In genomic region chr13:27569405-27569804, GRCh38 we compare ENCODE assay signal across 1 cellular context.
TF ChIP-seq lines count a peak whose summit lies in the region.

No MANE protein-coding gene starts in this region.

TF ChIP-seq in GM12878, 131 proteins besides CTCF, POLR2A, EP300 and RAD21 (continued from another document and continues in another):
- TF ChIP-seq CUX1 (IDR thresholded peaks at IDR 0.05; ENCODE audit: insufficient replicate concordance, low read depth, low read length) (no peak), CEBPZ (IDR thresholded peaks at IDR 0.05; ENCODE audit: low read depth, low read length) (no peak), MYB (IDR thresholded peaks at IDR 0.05; ENCODE audit: borderline replicate concordance, low read depth, low read length) (no peak), MTA2 (IDR thresholded peaks at IDR 0.05; ENCODE audit: low read depth) (peak; percentile 96), LARP7 (IDR thresholded peaks at IDR 0.05) (no peak), BCL3 (IDR thresholded peaks at IDR 0.05; ENCODE audit: borderline replicate concordance, insufficient read depth, low read depth, low read length, poor library complexity, severe bottlenecking) (no peak), MXI1 (IDR thresholded peaks at IDR 0.05; ENCODE audit: low read depth, low read length) (no peak), ETV6 (conservative IDR thresholded peaks at IDR 0.05 in 1 of 2, IDR thresholded peaks at IDR 0.05 in 1 of 2; ENCODE audit: borderline replicate concordance in 1 of 2, low read depth in 1 of 2) (no peak), POU2F2 (IDR thresholded peaks at IDR 0.05; ENCODE audit: borderline replicate concordance, low read depth, low read length) (no peak; the same call in 2 of the 3 replicates), TCF3 (IDR thresholded peaks at IDR 0.05; ENCODE audit: borderline replicate concordance, insufficient read depth, low read depth, low read length) (no peak), ZBED1 (IDR thresholded peaks at IDR 0.05; ENCODE audit: borderline replicate concordance) (no peak), NR2C2 (IDR thresholded peaks at IDR 0.05; ENCODE audit: borderline replicate concordance, control insufficient read depth, insufficient read length, low read depth) (no peak), TCF12 (IDR thresholded peaks at IDR 0.05; ENCODE audit: low read depth, low read length) (no peak), RBBP5 (conservative IDR thresholded peaks at IDR 0.05) (no peak), FOS (IDR thresholded peaks at IDR 0.05; ENCODE audit: borderline replicate concordance, extremely low read depth, insufficient read length) (no peak), ZBTB4 (CRISPR knock-in tag; IDR thresholded peaks at IDR 0.05) (no peak), SUPT20H (IDR thresholded peaks at IDR 0.05; ENCODE audit: borderline replicate concordance, control insufficient read depth, low read depth, low read length) (no peak), MEF2B (IDR thresholded peaks at IDR 0.05; ENCODE audit: partially characterized antibody, poor library complexity, severe bottlenecking) (no peak), SUZ12 (IDR thresholded peaks at IDR 0.05; ENCODE audit: unreplicated experiment) (no peak), SMAD1 (IDR thresholded peaks at IDR 0.05; ENCODE audit: low read depth, partially characterized antibody) (no peak), PRDM15 (CRISPR knock-in tag; IDR thresholded peaks at IDR 0.05) (no peak), REST (IDR thresholded peaks at IDR 0.05; ENCODE audit: low read depth, low read length) (no peak), ASH2L (IDR thresholded peaks at IDR 0.05; ENCODE audit: borderline replicate concordance, low read depth) (no peak), BCLAF1 (IDR thresholded peaks at IDR 0.05) (no peak), PKNOX1 (IDR thresholded peaks at IDR 0.05) (0 out of 2 replicates have a peak, but pooled peaks have one; percentile 10), POLR2AphosphoS5 (IDR thresholded peaks at IDR 0.05; ENCODE audit: low read length) (no peak), ZNF384 (IDR thresholded peaks at IDR 0.05; ENCODE audit: borderline replicate concordance, low read depth, low read length) (no peak), YBX1 (IDR thresholded peaks at IDR 0.05) (no peak)
